Comparison of ENCODE assay signal across 22 cellular contexts in the genomic region with DNA sequence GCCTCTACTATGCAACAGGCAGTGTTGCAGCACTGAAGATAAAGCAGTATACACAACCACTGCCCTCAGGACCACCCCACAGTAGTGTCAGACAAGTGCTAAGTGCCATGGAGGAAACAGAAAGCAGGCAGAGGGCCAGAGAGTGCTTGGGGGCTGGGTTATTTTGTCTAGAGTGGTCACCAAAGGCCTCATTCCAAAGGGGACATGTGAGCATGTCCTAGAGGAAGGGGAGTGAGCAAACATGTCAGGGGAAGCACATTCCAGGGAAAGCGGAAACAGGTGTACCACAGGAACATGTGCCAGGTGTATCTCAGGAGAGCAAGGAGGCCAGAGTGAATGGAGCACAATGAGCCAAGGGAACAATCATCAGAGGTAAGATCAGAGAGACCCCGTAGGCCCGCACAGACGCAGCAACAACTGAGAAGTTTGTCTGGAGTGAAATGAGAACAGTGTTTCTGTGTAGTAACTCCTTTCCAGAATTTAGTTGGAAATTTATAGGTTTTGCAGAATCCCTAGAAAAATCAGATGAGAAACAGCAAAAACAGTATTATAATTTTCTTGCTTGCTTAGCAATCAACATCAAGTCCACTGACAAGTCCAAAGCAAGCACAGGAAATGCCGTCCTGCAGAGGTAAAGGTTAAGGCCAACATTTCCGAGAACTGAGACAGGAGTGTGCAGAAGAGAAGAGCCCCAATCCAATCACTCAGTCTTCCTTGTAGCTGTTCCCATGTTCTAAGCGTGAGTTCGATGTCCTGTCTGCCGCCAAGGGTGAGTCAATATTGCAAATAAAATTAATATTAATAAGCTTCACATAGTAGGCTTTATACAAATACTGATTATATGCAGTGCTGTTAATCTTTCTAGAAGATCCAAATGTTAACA.
DNase-seq lines count a peak whose midpoint lies in the region; ATAC-seq and TF ChIP-seq lines count a peak whose summit lies in the region.
"Had no signal": no experiment of that assay in that cellular context is flagged by ENCODE, and none has a peak within 500 bp of the region (broad histone marks: within the 10 kb centered on the region; RNA-seq: fewer than 3 reads in every experiment).

No MANE protein-coding gene starts in this region.

- no peaks in the 10 kb centered on the region for H3K9me3 ChIP-seq in CD8-positive, alpha-beta memory T cell (ENCODE audit: low read length)
- H3K9me3 ChIP-seq in endodermal cell (ENCODE audit: control insufficient read depth, low read length) (no peaks in the 10 kb centered on the region), gastrocnemius medialis (no peaks in the 10 kb centered on the region)
- H3K9me3 ChIP-seq: MG63, prostate gland had no signal

- H3K4me3 Mint-ChIP-seq in CD8-positive, alpha-beta memory T cell, result peak overlapping the region in 1 of 7 donors; percentile 4
- H3K4me3 Mint-ChIP-seq in IgD-negative memory B cell (no peak overlapping the region), endodermal cell (no peak overlapping the region)
- H3K4me3 Mint-ChIP-seq: nephron progenitor cell; T-helper 1 cell treated with Interleukin-12 subunit alpha and Interleukin-12 subunit beta and Interleukin-4 antibody, amounts not matched to agents 30 μg/mL and 1 μg/mL, for 36 hours had no signal

- POLR2A ChIA-PET in CD8-positive, alpha-beta memory T cell (lab: Charles Lee), result no interaction called here

- TF ChIP-seq CTCF in endodermal cell (conservative IDR thresholded peaks at IDR 0.05) (no peak), gastrocnemius medialis (IDR thresholded peaks at IDR 0.05 in 4 of 5, conservative IDR thresholded peaks at IDR 0.05 in 1 of 5) (no peak)

- H3K4me3 ChIP-seq in CD8-positive, alpha-beta memory T cell (ENCODE audit: low read length), result no peak overlapping the region
- no peak overlapping the region for H3K4me3 ChIP-seq in endodermal cell (ENCODE audit: low read length)
- no peak overlapping the region for H3K4me3 ChIP-seq in gastrocnemius medialis
- H3K4me3 ChIP-seq: MG63, prostate gland had no signal

- no peaks in the 10 kb centered on the region for H3K27me3 ChIP-seq in CD8-positive, alpha-beta memory T cell (ENCODE audit: insufficient read depth, low read length, poor library complexity, severe bottlenecking)
- H3K27me3 ChIP-seq in endodermal cell (ENCODE audit: control insufficient read depth, insufficient read depth, low read length, poor library complexity, severe bottlenecking) (peaks cover 7% of the 10 kb centered on the region), gastrocnemius medialis (no peaks in the 10 kb centered on the region)
- H3K27me3 ChIP-seq: foreskin keratinocyte, MG63 had no signal

- in situ Hi-C loops in gastrocnemius medialis (cut with MboI; ENCODE audit: low sequenced_read_pairs in 4 of 4), result no loop called here

- TF ChIP-seq POLR2A in gastrocnemius medialis (IDR thresholded peaks at IDR 0.05), result no peak

- no peak for DNase-seq in CD8-positive, alpha-beta memory T cell
- DNase-seq in endodermal cell, result no peak
- no peak for DNase-seq in gastrocnemius medialis
- no peak for DNase-seq in GM19240 (ENCODE audit: insufficient read length, low spot score)
- no peak for DNase-seq in effector CD8-positive, alpha-beta T cell (lab: John Stamatoyannopoulos, UW)
- no peak for DNase-seq in AML-193 (lab: John Stamatoyannopoulos, UW)
- DNase-seq in posterior cingulate gyrus, result no peak
- DNase-seq: activated CD4-positive, alpha-beta T cell treated with anti-CD3 and anti-CD28 coated beads, Interleukin-2, amount 50 U/mL, for 48 hours; activated naive CD4-positive, alpha-beta T cell; activated T-cell treated with anti-CD3 and anti-CD28 coated beads for 4 hours; anterior cingulate cortex; COR-L47; foreskin keratinocyte; H7; MG63; NCI-H1436; NCI-H2171 treated with DMSO at 0.1 percent for 48 hours; NCI-H69; nephron progenitor cell had no signal

- no peaks in the 10 kb centered on the region for H3K9me3 Mint-ChIP-seq in CD8-positive, alpha-beta memory T cell
- H3K9me3 Mint-ChIP-seq in IgD-negative memory B cell, result no peaks in the 10 kb centered on the region
- H3K9me3 Mint-ChIP-seq in endodermal cell, result no peaks in the 10 kb centered on the region
- H3K9me3 Mint-ChIP-seq: nephron progenitor cell; T-helper 1 cell treated with Interleukin-12 subunit alpha and Interleukin-12 subunit beta and Interleukin-4 antibody, amounts not matched to agents 30 μg/mL and 1 μg/mL, for 36 hours had no signal

- 94 to 96% methylated on average over 6 to 7 of the region's 9 CpGs for WGBS in endodermal cell (ENCODE audit: insufficient coverage in 1 of 2, insufficient read length in 1 of 2), 2 experiments

- CTCF ChIA-PET in CD8-positive, alpha-beta memory T cell (lab: Charles Lee), result interaction anchor here (1.5 kb wide), 1 partner anchor 66 kb away, joined by 6 read pairs; no protein-coding TSS in a partner anchor

- no peak overlapping the region for H3K9ac ChIP-seq in endodermal cell (ENCODE audit: extremely low read depth, low read length, poor library complexity, severe bottlenecking)

- H3K27me3 Mint-ChIP-seq in CD8-positive, alpha-beta memory T cell, result no peaks in the 10 kb centered on the region
- H3K27me3 Mint-ChIP-seq in IgD-negative memory B cell (no peaks in the 10 kb centered on the region), endodermal cell (ENCODE audit: insufficient read depth) (peaks cover 11% of the 10 kb centered on the region)

- intact Hi-C loops in gastrocnemius medialis (cut with DNase I; ENCODE audit: low total_unique reads), result no loop called here
- intact Hi-C loops in posterior cingulate gyrus (cut with DNase I), result loop anchor here (5.0 kb wide), 1 partner anchor 139 kb away; no protein-coding TSS in a partner anchor

- peak overlapping the region; percentile 47 for H3K27ac ChIP-seq in CD8-positive, alpha-beta memory T cell (ENCODE audit: low read depth, low read length)
- H3K27ac ChIP-seq in endodermal cell (ENCODE audit: low read depth, low read length), result no peak overlapping the region
- H3K27ac ChIP-seq in gastrocnemius medialis, result peak overlapping the region in 3 of 4 donors; percentile 37 to 72 (median 47)
- H3K27ac ChIP-seq: foreskin keratinocyte had no signal

- peak overlapping the region in 2 of 8 donors; percentile 21 to 40 for H3K27ac Mint-ChIP-seq in CD8-positive, alpha-beta memory T cell
- H3K27ac Mint-ChIP-seq in IgD-negative memory B cell (peak overlapping the region in 2 of 3 donors; percentile 38 to 64), endodermal cell (peak overlapping the region; percentile 8)
- H3K27ac Mint-ChIP-seq: nephron progenitor cell; T-helper 1 cell treated with Interleukin-12 subunit alpha and Interleukin-12 subunit beta and Interleukin-4 antibody, amounts not matched to agents 30 μg/mL and 1 μg/mL, for 36 hours had no signal

- H3K36me3 ChIP-seq in CD8-positive, alpha-beta memory T cell (ENCODE audit: insufficient read depth, low read length), result no peaks in the 10 kb centered on the region
- H3K36me3 ChIP-seq in endodermal cell (ENCODE audit: control insufficient read depth, insufficient read depth, low read length) (no peaks in the 10 kb centered on the region), gastrocnemius medialis (no peaks in the 10 kb centered on the region)
- H3K36me3 ChIP-seq: MG63, prostate gland had no signal

- peaks cover 0 to 3% (median 1%) of the 10 kb centered on the region in 3 donors for H3K36me3 Mint-ChIP-seq in CD8-positive, alpha-beta memory T cell
- H3K36me3 Mint-ChIP-seq in IgD-negative memory B cell (no peaks in the 10 kb centered on the region), endodermal cell (ENCODE audit: low read depth) (no peaks in the 10 kb centered on the region)

- H3K4me1 Mint-ChIP-seq in CD8-positive, alpha-beta memory T cell, result peaks cover 24 to 42% (median 39%) of the 10 kb centered on the region in 3 donors
- peaks cover 6 to 13% (median 11%) of the 10 kb centered on the region in 3 donors for H3K4me1 Mint-ChIP-seq in IgD-negative memory B cell
- H3K4me1 Mint-ChIP-seq in endodermal cell, result peaks cover 35% of the 10 kb centered on the region

- peaks cover 3% of the 10 kb centered on the region for H3K4me1 ChIP-seq in CD8-positive, alpha-beta memory T cell (ENCODE audit: insufficient read depth, low read length)
- H3K4me1 ChIP-seq in endodermal cell (ENCODE audit: control insufficient read depth, insufficient read depth, low read length), result peaks cover 24% of the 10 kb centered on the region
- peaks cover 61 to 66% of the 10 kb centered on the region in 2 donors for H3K4me1 ChIP-seq in gastrocnemius medialis

- no peak for ATAC-seq in gastrocnemius medialis
- ATAC-seq: foreskin keratinocyte had no signal
